In genomic region chr12:53073881-53074280, GRCh38 we compare ENCODE assay signal across 19 cellular contexts. TPM values are rescaled to one million over a fixed set of nuclear protein-coding genes. Genes with fewer than 3 reads are reported as not detected.
DNase-seq lines count a peak whose midpoint lies in the region; ATAC-seq and TF ChIP-seq lines count a peak whose summit lies in the region.
"Had no signal": no experiment of that assay in that cellular context is flagged by ENCODE, and none has a peak within 500 bp of the region (broad histone marks: within the 10 kb centered on the region; RNA-seq: fewer than 3 reads in every experiment).

No MANE protein-coding gene starts in this region.

- H3K79me2 ChIP-seq in mammary epithelial cell (ENCODE audit: insufficient read depth, low read length): peaks cover 20% of the 10 kb centered on the region
- H3K79me2 ChIP-seq: parathyroid adenoma had no signal

- no peaks in the 10 kb centered on the region for H3K9me3 ChIP-seq in mammary epithelial cell (replicated peaks; ENCODE audit: insufficient read depth, low read length)
- H3K9me3 ChIP-seq in ovary: no peaks in the 10 kb centered on the region
- no peaks in the 10 kb centered on the region for H3K9me3 ChIP-seq in upper lobe of left lung
- H3K9me3 ChIP-seq: mucosa of descending colon had no signal

- no peak for TF ChIP-seq CTCF in mammary epithelial cell (conservative IDR thresholded peaks at IDR 0.05 in 1 of 2, IDR thresholded peaks at IDR 0.05 in 1 of 2; ENCODE audit: extremely low read depth in 1 of 2, insufficient read depth in 1 of 2, low read depth in 1 of 2, low read length in 2 of 2)
- TF ChIP-seq CTCF in fibroblast of mammary gland (conservative IDR thresholded peaks at IDR 0.05; ENCODE audit: control insufficient read depth, insufficient read depth, low read depth, low read length): no peak
- TF ChIP-seq CTCF in ovary (IDR thresholded peaks at IDR 0.05): no peak
- no peak for TF ChIP-seq CTCF in upper lobe of left lung (IDR thresholded peaks at IDR 0.05)

- intact Hi-C loops in mammary epithelial cell (cut with micrococcal nuclease) (no loop called here), ovary (cut with DNase I) (no loop called here)

- H3K4me3 ChIP-seq in mammary epithelial cell (replicated peaks in 1 of 3; ENCODE audit: insufficient read depth in 1 of 3, low read depth in 2 of 3, low read length in 3 of 3): no peak overlapping the region
- H3K4me3 ChIP-seq in fibroblast of mammary gland (ENCODE audit: control insufficient read depth, low read depth, low read length): no peak overlapping the region
- no peak overlapping the region for H3K4me3 ChIP-seq in ovary
- H3K4me3 ChIP-seq in upper lobe of left lung: no peak overlapping the region
- H3K4me3 ChIP-seq: mucosa of descending colon had no signal

- WGBS in mammary epithelial cell (ENCODE audit: low coverage, missing lambda C conversion rate): 60% methylated on average over 6 of the region's 6 CpGs
- 49 to 73% (median 67%) methylated on average over 6 of the region's 6 CpGs for WGBS in ovary, 3 donors
- WGBS in upper lobe of left lung, 2 donors: 53 to 59% methylated on average over 6 of the region's 6 CpGs

- H3K27ac ChIP-seq in mammary epithelial cell (ENCODE audit: insufficient read depth, low read depth, low read length) (no peak overlapping the region), ovary (peak overlapping the region; percentile 24 to 36), upper lobe of left lung (peak overlapping the region in 3 of 4 donors; percentile 61 to 83 (median 82))
- H3K27ac ChIP-seq: parathyroid adenoma had no signal

- in situ Hi-C loops in T47D (cut with HindIII; ENCODE audit: low pct_unique_long_range_greater_than_20kb, low sequenced_read_pairs) (no loop called here), mammary epithelial cell (cut with MboI; ENCODE audit: low sequenced_read_pairs in 2 of 2) (loop anchor here in 1 of 2 donors (25.0 kb wide), 1 partner anchor 213 kb away; the partner anchor contains the start of genes MYG1 and PFDN5)

- TF ChIP-seq POLR2A in ovary (IDR thresholded peaks at IDR 0.05) (no peak), upper lobe of left lung (IDR thresholded peaks at IDR 0.05) (no peak)

- dilution Hi-C loops in mammary epithelial cell (cut with HindIII; ENCODE audit: low sequenced_read_pairs): loop anchor here (10.0 kb wide), 2 partner anchors 111 to 191 kb away; partner anchors contain the start of genes CSAD, ESPL1 and ZNF740

- no peak overlapping the region for H3K9ac ChIP-seq in mammary epithelial cell (ENCODE audit: insufficient read depth, low read length)
- H3K9ac ChIP-seq: parathyroid adenoma had no signal

- H3K4me1 ChIP-seq in mammary epithelial cell (ENCODE audit: insufficient read depth, low read length) (peaks cover 33% of the 10 kb centered on the region), ovary (ENCODE audit: insufficient read depth) (peaks cover 44% of the 10 kb centered on the region), upper lobe of left lung (peaks cover 50 to 77% (median 64%) of the 10 kb centered on the region in 4 donors)

- CTCF ChIA-PET in mammary epithelial cell (lab: Charles Lee; ENCODE audit: low non-redundant PET): no interaction called here

- H3K36me3 ChIP-seq in mammary epithelial cell (ENCODE audit: insufficient read depth, low read length) (peaks cover 2% of the 10 kb centered on the region), ovary (no peaks in the 10 kb centered on the region), upper lobe of left lung (peaks cover 0 to 72% (median 32%) of the 10 kb centered on the region in 4 donors)

- BruUV-seq in mammary epithelial cell (replicated peaks; lab: Mats Ljungman, UMichigan): no TSS peak

- DNase-seq in T47D (ENCODE audit: low read depth in 1 of 2, low spot score in 1 of 2): peak; percentile 68
- no peak for DNase-seq in mammary epithelial cell
- DNase-seq in fibroblast of mammary gland (ENCODE audit: low read depth): peak; percentile 31
- peak in 3 of 5 donors; percentile 21 to 52 (median 31) for DNase-seq in ovary
- DNase-seq in upper lobe of left lung: no peak
- no peak for DNase-seq in NCI-H524 treated with DMSO at 0.1 percent for 48 hours (lab: John Stamatoyannopoulos, UW)
- DNase-seq in NOMO-1 (lab: John Stamatoyannopoulos, UW; ENCODE audit: unreplicated experiment in 2 of 2): no peak
- no peak for DNase-seq in stimulated activated naive CD4-positive, alpha-beta T cell treated with Interleukin-2 at 50 U/mL for 16 hours (lab: John Stamatoyannopoulos, UW)
- DNase-seq: activated naive CD8-positive, alpha-beta T cell treated with anti-CD3 and anti-CD28 coated beads, Interleukin-2, amount 50 U/mL, for 24 hours; CD4-positive, CD25-positive, alpha-beta regulatory T cell; DND-41; KBM-7; mucosa of descending colon; NCI-H1436; NCI-H2227 treated with DMSO at 0.1 percent for 48 hours had no signal

- H4K20me1 ChIP-seq in mammary epithelial cell (ENCODE audit: insufficient read depth, low read length): no peaks in the 10 kb centered on the region

- H3K4me2 ChIP-seq in mammary epithelial cell (ENCODE audit: insufficient read depth, low read depth, low read length): no peak overlapping the region

- no peak overlapping the region for H2AFZ ChIP-seq in mammary epithelial cell (ENCODE audit: low read depth, low read length)
- H2AFZ ChIP-seq: parathyroid adenoma had no signal

- ATAC-seq in upper lobe of left lung (ENCODE audit: low FRiP score in 2 of 2): peak; percentile 4 to 42
- ATAC-seq: activated naive CD8-positive, alpha-beta T cell treated with anti-CD3 and anti-CD28 coated beads, Interleukin-2, amount 50 U/mL, for 24 hours; mucosa of descending colon had no signal

- no peaks in the 10 kb centered on the region for H3K27me3 ChIP-seq in mammary epithelial cell (ENCODE audit: insufficient read depth, low read length)
- H3K27me3 ChIP-seq in ovary: no peaks in the 10 kb centered on the region
- H3K27me3 ChIP-seq in upper lobe of left lung: no peaks in the 10 kb centered on the region

- no peak for TF ChIP-seq EP300 in ovary (IDR thresholded peaks at IDR 0.05)
- TF ChIP-seq EP300 in upper lobe of left lung (IDR thresholded peaks at IDR 0.05): no peak

RNA-seq across cellular contexts. Expression of gene SPRYD3, which starts 5.3 kb away (rescaled TPM):
- 10 to 100 TPM; 30.0 to 39.4 TPM for total RNA-seq in mammary epithelial cell
- polyA plus RNA-seq in mammary epithelial cell: 28.0 TPM
- polyA minus RNA-seq in mammary epithelial cell: 85.5 TPM
- 10 to 100 TPM; 28.5 to 88.1 (median 79.9) TPM for total RNA-seq in ovary
- polyA plus RNA-seq in ovary: 10 to 100 TPM; 36.9 to 39.9 TPM
- 10 to 100 TPM; 34.8 to 53.3 (median 46.7) TPM for total RNA-seq in upper lobe of left lung

RNA-seq across cellular contexts. Expression of gene IGFBP6, which starts 23.6 kb away (rescaled TPM):
- total RNA-seq in mammary epithelial cell (100 to 1,000 TPM in 1 of 2 donors, 10 to 100 TPM in 1; 47.7 to 125 TPM), ovary (100 to 1,000 TPM in 6 of 7 donors, 10 to 100 TPM in 1; 81.3 to 685 (median 224) TPM), upper lobe of left lung (100 to 1,000 TPM in 1 of 6 donors, 10 to 100 TPM in 5; 12.6 to 112 (median 48.9) TPM)
- polyA plus RNA-seq in mammary epithelial cell (291 TPM), ovary (100 to 1,000 TPM in 1 of 2 donors, 10 to 100 TPM in 1; 78.9 to 112 TPM)
- 208 TPM for polyA minus RNA-seq in mammary epithelial cell
- total RNA-seq: CD4-positive, CD25-positive, alpha-beta regulatory T cell had no signal

RNA-seq across cellular contexts. Expression of gene TNS2, which starts 24.0 kb away (rescaled TPM):
- total RNA-seq in mammary epithelial cell (1 to 10 TPM; 3.7 to 4.2 TPM), ovary (100 to 1,000 TPM in 6 of 7 donors, 10 to 100 TPM in 1; 88.7 to 255 (median 190) TPM), upper lobe of left lung (100 to 1,000 TPM in 5 of 6 donors, 10 to 100 TPM in 1; 99.1 to 703 (median 197) TPM)
- polyA plus RNA-seq in mammary epithelial cell (6.6 TPM), ovary (100 to 1,000 TPM in 1 of 2 donors, 10 to 100 TPM in 1; 66.8 to 161 TPM)
- 16.7 TPM for polyA minus RNA-seq in mammary epithelial cell

RNA-seq across cellular contexts. Expression of gene SOAT2, which starts 29.4 kb away (rescaled TPM):
- total RNA-seq in mammary epithelial cell: under 1 TPM in 1 of 2 donors, not detected in 1; 0.16 TPM
- polyA plus RNA-seq in mammary epithelial cell: 0.29 TPM
- polyA minus RNA-seq in mammary epithelial cell: not detected
- total RNA-seq in ovary: under 1 TPM in 3 of 7 donors, not detected in 4; 0.17 to 0.72 (median 0.53) TPM
- under 1 TPM; 0.07 to 0.28 TPM for polyA plus RNA-seq in ovary
- total RNA-seq in upper lobe of left lung: 1 to 10 TPM in 1 of 6 donors, under 1 TPM in 2, not detected in 3; 0.11 to 3.1 (median 0.13) TPM
- total RNA-seq: A673, chondrocyte, temporal lobe had no signal
- polyA plus RNA-seq: CD4-positive, CD25-positive, alpha-beta regulatory T cell had no signal

Comparison
In these comparisons a context has a peak if more than half of its experiments do, and no peak if none do; other contexts are left out.
1. DNase-seq: peak in T47D (2 of 2), fibroblast of mammary gland (single experiment) and ovary (3 of 5); none in mammary epithelial cell (single experiment), upper lobe of left lung (0 of 2), NCI-H524 treated with DMSO at 0.1 percent for 48 hours (single experiment), NOMO-1 (0 of 2) and stimulated activated naive CD4-positive, alpha-beta T cell treated with Interleukin-2 at 50 U/mL for 16 hours (single experiment).
2. RNA of gene TNS2, which starts 24.0 kb away (total RNA-seq): 99.1 to 703 TPM in upper lobe of left lung and 88.7 to 255 TPM in ovary; 3.7 to 4.2 TPM in mammary epithelial cell; every median in the first group is over 10 times any median in the second.